In the genomic region with DNA sequence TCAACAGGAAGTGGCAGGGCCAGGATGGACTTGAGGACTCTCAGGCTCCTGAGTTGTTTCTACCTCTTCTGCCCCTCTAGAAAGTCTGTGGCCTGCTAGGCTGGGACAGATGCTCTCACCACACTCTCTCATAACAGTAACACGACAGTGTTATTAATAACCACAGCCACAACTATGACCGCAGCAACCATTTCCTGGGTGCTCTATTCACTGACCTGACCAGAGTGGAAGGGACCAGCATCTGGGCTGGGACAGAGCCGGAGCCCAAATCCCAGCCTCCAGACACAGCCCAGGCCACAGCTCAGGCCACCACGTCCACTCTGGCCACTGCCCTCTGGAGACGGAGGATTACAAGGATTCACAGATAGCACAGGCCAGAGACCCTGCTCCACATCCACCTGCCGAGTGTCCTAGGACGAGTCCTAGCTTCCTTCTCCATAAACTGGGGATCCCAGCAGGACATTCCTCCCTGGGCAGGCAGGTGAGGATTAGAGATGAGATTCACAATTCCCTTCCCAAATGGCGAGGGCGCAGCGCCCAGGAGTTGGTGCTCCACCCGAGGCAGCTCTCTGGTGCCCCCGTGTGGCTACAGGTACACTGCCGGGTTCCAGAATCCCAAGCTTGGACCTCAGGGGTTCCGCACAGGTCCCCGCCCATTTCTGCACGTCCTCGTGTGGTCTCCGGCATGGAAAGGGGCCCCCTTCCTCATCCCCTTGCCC, we compare ENCODE assay signal across 9 cellular contexts. TPM values are rescaled to one million over a fixed set of nuclear protein-coding genes. Genes with fewer than 3 reads are reported as not detected.
DNase-seq lines count a peak whose midpoint lies in the region; ATAC-seq and TF ChIP-seq lines count a peak whose summit lies in the region.
"Had no signal": no experiment of that assay in that cellular context is flagged by ENCODE, and none has a peak within 500 bp of the region (broad histone marks: within the 10 kb centered on the region; RNA-seq: fewer than 3 reads in every experiment).

No MANE protein-coding gene starts in this region.

- H2AFZ ChIP-seq in Loucy (ENCODE audit: low read length): peak overlapping the region; percentile 63

- H3K4me2 ChIP-seq in Loucy (ENCODE audit: low read depth, low read length, poor library complexity, severe bottlenecking): no peak overlapping the region

- H3F3A ChIP-seq in Loucy (ENCODE audit: low read depth): no peaks in the 10 kb centered on the region

- no peak overlapping the region for H3K27ac ChIP-seq in WERI-Rb-1
- no peak overlapping the region for H3K27ac ChIP-seq in colonic mucosa

- no peaks in the 10 kb centered on the region for H3K79me2 ChIP-seq in Loucy (ENCODE audit: insufficient read depth, low read length)

- H3K9me2 ChIP-seq in Loucy (replicated peaks; ENCODE audit: low read depth, low read length): no peaks in the 10 kb centered on the region

- peak; percentile 62 for ATAC-seq in GM21723 (IDR thresholded peaks at IDR 0.05; ENCODE audit: unreplicated experiment)

- H3K27me3 ChIP-seq in Loucy (ENCODE audit: insufficient read depth, low read length, poor library complexity, severe bottlenecking): no peaks in the 10 kb centered on the region
- H3K27me3 ChIP-seq in WERI-Rb-1 (ENCODE audit: insufficient read depth, low read depth, severe bottlenecking): no peaks in the 10 kb centered on the region
- H3K27me3 ChIP-seq in colonic mucosa: no peaks in the 10 kb centered on the region

- H3K9me3 ChIP-seq in Loucy (ENCODE audit: insufficient read depth, low read depth, low read length) (no peaks in the 10 kb centered on the region), WERI-Rb-1 (ENCODE audit: severe bottlenecking) (no peaks in the 10 kb centered on the region), colonic mucosa (no peaks in the 10 kb centered on the region)

- DNase-seq in EL (peak; percentile 61), WERI-Rb-1 (peak; percentile 77), colonic mucosa (peak; percentile 62), medulla oblongata (ENCODE audit: extremely low spot score) (peak; percentile 11), superior temporal gyrus (ENCODE audit: extremely low spot score) (peak; percentile 39), hippocampal formation (lab: John Stamatoyannopoulos, UW) (no peak)

- intact Hi-C loops in colonic mucosa (cut with DNase I): no loop called here

- no peaks in the 10 kb centered on the region for H3K36me3 ChIP-seq in Loucy (ENCODE audit: insufficient read depth, low read length)
- no peaks in the 10 kb centered on the region for H3K36me3 ChIP-seq in WERI-Rb-1
- no peaks in the 10 kb centered on the region for H3K36me3 ChIP-seq in colonic mucosa

- no peaks in the 10 kb centered on the region for H3K4me1 ChIP-seq in Loucy (ENCODE audit: insufficient read depth, low read length, poor library complexity, severe bottlenecking)
- no peaks in the 10 kb centered on the region for H3K4me1 ChIP-seq in colonic mucosa

- H3K4me3 ChIP-seq in Loucy (ENCODE audit: low read length, poor library complexity, severe bottlenecking) (no peak overlapping the region), WERI-Rb-1 (ENCODE audit: low read depth, low read length) (no peak overlapping the region), colonic mucosa (no peak overlapping the region)

- TF ChIP-seq CTCF in Loucy (conservative IDR thresholded peaks at IDR 0.05; ENCODE audit: low read length): peak; percentile 80
- TF ChIP-seq CTCF in WERI-Rb-1 (IDR thresholded peaks at IDR 0.05; ENCODE audit: low read depth, low read length): peak; percentile 94
- peak; percentile 69 for TF ChIP-seq CTCF in colonic mucosa (IDR thresholded peaks at IDR 0.05)

- H3K9ac ChIP-seq in Loucy (ENCODE audit: low read depth, low read length, poor library complexity, severe bottlenecking) (no peak overlapping the region), colonic mucosa (ENCODE audit: low read depth in 2 of 2, low read length in 2 of 2) (no peak overlapping the region)

- no peaks in the 10 kb centered on the region for H4K20me1 ChIP-seq in Loucy (ENCODE audit: insufficient read depth, low read length, poor library complexity, severe bottlenecking)

RNA-seq across cellular contexts. Expression of a gene that starts 7.1 kb away (rescaled TPM):
- not detected for total RNA-seq in colonic mucosa
- total RNA-seq: T-helper 2 cell treated with Interferon-gamma antibody and Interleukin-4, amounts not matched to agents 100 ng/mL and 5 ng/mL, for 36 hours had no signal

RNA-seq across cellular contexts. Expression of a gene that starts 22.4 kb away (rescaled TPM):
- under 1 TPM; 0.10 to 0.82 TPM for total RNA-seq in colonic mucosa
- total RNA-seq: T-helper 2 cell treated with Interferon-gamma antibody and Interleukin-4, amounts not matched to agents 100 ng/mL and 5 ng/mL, for 36 hours had no signal

RNA-seq across cellular contexts. Expression of a gene that starts 38.8 kb away (rescaled TPM):
- total RNA-seq in colonic mucosa: 1 to 10 TPM in 1 of 2 donors, under 1 TPM in 1; 0.15 to 1.6 TPM

Comparison
In these comparisons a context has a peak if more than half of its experiments do, and no peak if none do; other contexts are left out.
1. DNase-seq: peak in EL (single experiment), WERI-Rb-1 (single experiment), colonic mucosa (single experiment), medulla oblongata (single experiment) and superior temporal gyrus (single experiment); none in hippocampal formation (0 of 2).
2. Peak in every context shown above with its lines, with median percentiles within 50 percentile points of each other: CTCF ChIP-seq.